18 cellular contexts compared by ENCODE assay signal in genomic region chr9:72691671-72692070, GRCh38.
DNase-seq lines count a peak whose midpoint lies in the region; ATAC-seq and TF ChIP-seq lines count a peak whose summit lies in the region.
"Had no signal": no experiment of that assay in that cellular context is flagged by ENCODE, and none has a peak within 500 bp of the region (broad histone marks: within the 10 kb centered on the region; RNA-seq: fewer than 3 reads in every experiment).

No MANE protein-coding gene starts in this region.

- no peak overlapping the region for H3K18ac ChIP-seq in trophoblast cell (ENCODE audit: low read length)

- H3K27me3 ChIP-seq in GM23338 (ENCODE audit: insufficient read depth) (no peaks in the 10 kb centered on the region), trophoblast cell (ENCODE audit: insufficient read depth, low read length) (no peaks in the 10 kb centered on the region)
- H3K27me3 ChIP-seq: BLaER1 had no signal

- H3K27ac Mint-ChIP-seq in GM23338 (no peak overlapping the region), glutamatergic neuron (ENCODE audit: unreplicated experiment) (peak overlapping the region; percentile 64)
- no peak overlapping the region for H3K27ac Mint-ChIP-seq in effector memory CD8-positive, alpha-beta T cell
- H3K27ac Mint-ChIP-seq in activated naive CD4-positive, alpha-beta T cell treated with anti-CD3 and anti-CD28 coated beads, Interleukin-2, amount 10 ng/mL, durations not matched to agents 7 days and 5 days = no peak overlapping the region
- H3K27ac Mint-ChIP-seq: B cell; CD4-positive, alpha-beta T cell; CD8-positive, alpha-beta memory T cell; H9 had no signal

- H3K4me1 Mint-ChIP-seq in GM23338 = no peaks in the 10 kb centered on the region
- peaks cover 2% of the 10 kb centered on the region for H3K4me1 Mint-ChIP-seq in glutamatergic neuron (ENCODE audit: low read depth, unreplicated experiment)
- no peaks in the 10 kb centered on the region for H3K4me1 Mint-ChIP-seq in effector memory CD8-positive, alpha-beta T cell (ENCODE audit: low read depth in 2 of 2)
- H3K4me1 Mint-ChIP-seq in activated naive CD4-positive, alpha-beta T cell treated with anti-CD3 and anti-CD28 coated beads, Interleukin-2, amount 10 ng/mL, durations not matched to agents 7 days and 5 days = no peaks in the 10 kb centered on the region
- H3K4me1 Mint-ChIP-seq: B cell; CD8-positive, alpha-beta memory T cell had no signal

- peaks cover 10% of the 10 kb centered on the region; the same call in 2 of the 3 replicates for H3K36me3 Mint-ChIP-seq in GM23338 (ENCODE audit: low read depth)
- no peaks in the 10 kb centered on the region for H3K36me3 Mint-ChIP-seq in glutamatergic neuron (ENCODE audit: unreplicated experiment)
- H3K36me3 Mint-ChIP-seq in effector memory CD8-positive, alpha-beta T cell (ENCODE audit: insufficient read depth) = no peaks in the 10 kb centered on the region
- H3K36me3 Mint-ChIP-seq in activated naive CD4-positive, alpha-beta T cell treated with anti-CD3 and anti-CD28 coated beads, Interleukin-2, amount 10 ng/mL, durations not matched to agents 7 days and 5 days = no peaks in the 10 kb centered on the region
- H3K36me3 Mint-ChIP-seq: CD8-positive, alpha-beta memory T cell had no signal

- no peak for DNase-seq in GM23338 (ENCODE audit: low spot score)
- peak; percentile 53 for DNase-seq in NCI-H69 (lab: John Stamatoyannopoulos, UW)
- DNase-seq in glutamatergic neuron = no peak
- peak; percentile 87 to 90 for DNase-seq in trophoblast cell
- no peak for DNase-seq in Ammon's horn (ENCODE audit: low spot score)
- DNase-seq in effector memory CD8-positive, alpha-beta T cell = no peak
- DNase-seq in activated naive CD4-positive, alpha-beta T cell treated with anti-CD3 and anti-CD28 coated beads, Interleukin-2, amount 10 ng/mL, durations not matched to agents 7 days and 5 days = no peak
- DNase-seq in stimulated activated CD4-positive, alpha-beta T cell treated with anti-CD3 and anti-CD28 coated beads, Interleukin-4, amount 100 ng/mL, for 24 hours = no peak
- DNase-seq: CD4-positive, alpha-beta T cell; CD8-positive, alpha-beta memory T cell; DMS 273 treated with DMSO at 0.1 percent for 48 hours; DMS79; EL; GF-D8; H9 had no signal

- H3K27ac ChIP-seq in GM23338 (ENCODE audit: low read depth) = no peak overlapping the region
- peak overlapping the region; percentile 53 for H3K27ac ChIP-seq in trophoblast cell (ENCODE audit: low read depth, low read length)
- H3K27ac ChIP-seq: BLaER1, C4-2B had no signal

- H3K4ac ChIP-seq in trophoblast cell (ENCODE audit: low read depth, low read length) = no peak overlapping the region

- TF ChIP-seq CTCF in GM23338 (conservative IDR thresholded peaks at IDR 0.05; ENCODE audit: low read depth in 2 of 2) = no peak
- TF ChIP-seq CTCF in glutamatergic neuron (IDR thresholded peaks at IDR 0.05; ENCODE audit: partially characterized antibody, unreplicated experiment) = no peak

- H3K4me2 ChIP-seq in GM23338 (no peak overlapping the region), trophoblast cell (ENCODE audit: low read length) (peak overlapping the region; percentile 9)
- H3K4me2 ChIP-seq: BLaER1 had no signal

- no peak overlapping the region for H3K4me3 Mint-ChIP-seq in GM23338
- H3K4me3 Mint-ChIP-seq in glutamatergic neuron (ENCODE audit: unreplicated experiment) = no peak overlapping the region
- H3K4me3 Mint-ChIP-seq in effector memory CD8-positive, alpha-beta T cell = no peak overlapping the region
- H3K4me3 Mint-ChIP-seq in activated naive CD4-positive, alpha-beta T cell treated with anti-CD3 and anti-CD28 coated beads, Interleukin-2, amount 10 ng/mL, durations not matched to agents 7 days and 5 days = no peak overlapping the region
- H3K4me3 Mint-ChIP-seq: B cell; CD4-positive, alpha-beta T cell; CD8-positive, alpha-beta memory T cell; H9 had no signal

- H3K27me3 Mint-ChIP-seq in GM23338 (ENCODE audit: insufficient read depth, low read depth, poor library complexity) = no peaks in the 10 kb centered on the region
- H3K27me3 Mint-ChIP-seq in glutamatergic neuron (ENCODE audit: unreplicated experiment) = peaks cover 1% of the 10 kb centered on the region
- no peaks in the 10 kb centered on the region for H3K27me3 Mint-ChIP-seq in effector memory CD8-positive, alpha-beta T cell
- peaks cover 3% of the 10 kb centered on the region for H3K27me3 Mint-ChIP-seq in activated naive CD4-positive, alpha-beta T cell treated with anti-CD3 and anti-CD28 coated beads, Interleukin-2, amount 10 ng/mL, durations not matched to agents 7 days and 5 days

- H4K91ac ChIP-seq in trophoblast cell (ENCODE audit: low read depth, low read length) = no peak overlapping the region

- H4K20me1 ChIP-seq in GM23338 (replicated peaks; ENCODE audit: insufficient read depth) = no peaks in the 10 kb centered on the region
- H4K20me1 ChIP-seq: BLaER1 had no signal

- no peaks in the 10 kb centered on the region for H3K9me3 ChIP-seq in trophoblast cell (ENCODE audit: insufficient read depth, low read depth, low read length)
- H3K9me3 ChIP-seq: BLaER1 had no signal

- H2AFZ ChIP-seq in GM23338 = peak overlapping the region; percentile 14; the same call in 1 of the 2 replicates
- H2AFZ ChIP-seq in trophoblast cell (ENCODE audit: insufficient read depth, low read length, poor library complexity) = no peak overlapping the region

- peak overlapping the region; percentile 56 for H2BK5ac ChIP-seq in trophoblast cell (ENCODE audit: low read depth, low read length, poor library complexity)

- H3K36me3 ChIP-seq in GM23338 (ENCODE audit: insufficient read depth) (no peaks in the 10 kb centered on the region), trophoblast cell (ENCODE audit: control insufficient read depth in 1 of 2, insufficient read depth in 2 of 2, low read length in 2 of 2) (no peaks in the 10 kb centered on the region)
- H3K36me3 ChIP-seq: BLaER1 had no signal

- CTCF ChIA-PET in activated naive CD4-positive, alpha-beta T cell treated with anti-CD3 and anti-CD28 coated beads, Interleukin-2, amount 10 ng/mL, durations not matched to agents 7 days and 5 days (lab: Charles Lee) = no interaction called here

- H4K8ac ChIP-seq in trophoblast cell (ENCODE audit: low read depth, low read length) = peak overlapping the region; percentile 28

- ATAC-seq in GM23338 = no peak
- ATAC-seq in effector memory CD8-positive, alpha-beta T cell (replicated peaks) = no peak

- H3K9me3 Mint-ChIP-seq in GM23338 = peaks cover 9% of the 10 kb centered on the region
- no peaks in the 10 kb centered on the region for H3K9me3 Mint-ChIP-seq in glutamatergic neuron (ENCODE audit: unreplicated experiment)
- no peaks in the 10 kb centered on the region for H3K9me3 Mint-ChIP-seq in effector memory CD8-positive, alpha-beta T cell
- no peaks in the 10 kb centered on the region for H3K9me3 Mint-ChIP-seq in activated naive CD4-positive, alpha-beta T cell treated with anti-CD3 and anti-CD28 coated beads, Interleukin-2, amount 10 ng/mL, durations not matched to agents 7 days and 5 days
- H3K9me3 Mint-ChIP-seq: CD8-positive, alpha-beta memory T cell had no signal

- H2AK5ac ChIP-seq in trophoblast cell (ENCODE audit: low read length) = no peak overlapping the region

- no peaks in the 10 kb centered on the region for H3K4me1 ChIP-seq in GM23338 (ENCODE audit: insufficient read depth)
- H3K4me1 ChIP-seq in trophoblast cell (ENCODE audit: control insufficient read depth in 1 of 2, insufficient read depth in 2 of 2, low read length in 2 of 2) = peaks cover 0 to 7% of the 10 kb centered on the region in 2 experiments
- H3K4me1 ChIP-seq: BLaER1 had no signal

- H3K4me3 ChIP-seq in GM23338 = no peak overlapping the region
- no peak overlapping the region for H3K4me3 ChIP-seq in trophoblast cell (ENCODE audit: low read depth, low read length)
- H3K4me3 ChIP-seq: BLaER1 had no signal

- H3F3A ChIP-seq in GM23338 (replicated peaks; ENCODE audit: low read depth) = no peaks in the 10 kb centered on the region

- H3K23ac ChIP-seq in trophoblast cell (ENCODE audit: low read length) = no peak overlapping the region

- peak overlapping the region; percentile 80 for H2BK12ac ChIP-seq in trophoblast cell (ENCODE audit: low read length)

- no peak overlapping the region for H3K9ac ChIP-seq in trophoblast cell (ENCODE audit: low read length)
- H3K9ac ChIP-seq: BLaER1 had no signal

- peak overlapping the region; percentile 22 for H2BK120ac ChIP-seq in trophoblast cell (ENCODE audit: insufficient read depth, low read length, poor library complexity)

- H3K79me2 ChIP-seq in GM23338 (replicated peaks; ENCODE audit: insufficient read depth) (no peaks in the 10 kb centered on the region), trophoblast cell (ENCODE audit: control insufficient read depth, insufficient read depth, low read length, poor library complexity) (no peaks in the 10 kb centered on the region)

- H4K12ac ChIP-seq in trophoblast cell (ENCODE audit: low read depth, low read length) = no peak overlapping the region

- H3K79me1 ChIP-seq in trophoblast cell (ENCODE audit: low read length) = peaks cover 1% of the 10 kb centered on the region

- no peak overlapping the region for H3K14ac ChIP-seq in trophoblast cell (ENCODE audit: low read length)

- H3K9me2 ChIP-seq in GM23338 (ENCODE audit: insufficient read depth) = peaks cover 6% of the 10 kb centered on the region; the same call in 1 of the 2 replicates

TF ChIP-seq in GM23338, 12 proteins besides CTCF, POLR2A, EP300 and RAD21 (continues in another document):
- no peak for TF ChIP-seq EZH2phosphoT487 (IDR thresholded peaks at IDR 0.05; ENCODE audit: unreplicated experiment)
- no peak for TF ChIP-seq EZH2 (IDR thresholded peaks at IDR 0.05; ENCODE audit: low read depth, unreplicated experiment)

Comparison
In these comparisons a context has a peak if more than half of its experiments do, and no peak if none do; other contexts are left out.
1. DNase-seq: peak in NCI-H69 (single experiment) and trophoblast cell (2 of 2); none in GM23338 (single experiment), glutamatergic neuron (single experiment), Ammon's horn (single experiment), effector memory CD8-positive, alpha-beta T cell (0 of 3), activated naive CD4-positive, alpha-beta T cell treated with anti-CD3 and anti-CD28 coated beads, Interleukin-2, amount 10 ng/mL, durations not matched to agents 7 days and 5 days (single experiment) and stimulated activated CD4-positive, alpha-beta T cell treated with anti-CD3 and anti-CD28 coated beads, Interleukin-4, amount 100 ng/mL, for 24 hours (single experiment).